In genomic region chrX:20224814-20225487, GRCh38 we compare ENCODE assay signal across 8 cellular contexts. TPM values are rescaled to one million over a fixed set of nuclear protein-coding genes. Genes with fewer than 3 reads are reported as not detected.
A peak's percentile ranks its signal among the peaks of the same experiment; 100 is the strongest.
DNase-seq lines count a peak whose midpoint lies in the region; ATAC-seq and TF ChIP-seq lines count a peak whose summit lies in the region.

No MANE protein-coding gene starts in this region.

- TF ChIP-seq CTCF in SK-N-SH (IDR thresholded peaks at IDR 0.05) (no peak), natural killer cell (IDR thresholded peaks at IDR 0.05) (no peak), chondrocyte (IDR thresholded peaks at IDR 0.05) (no peak)

- POLR2A ChIA-PET in activated CD4-positive, alpha-beta T cell treated with anti-CD3 and anti-CD28 coated beads for 36 hours (lab: Charles Lee): interaction anchor here (0.8 kb wide), 1 partner anchor 175 kb away, joined by 8 read pairs; no protein-coding TSS in a partner anchor
- POLR2A ChIA-PET in SK-N-SH (lab: Yijun Ruan, JAX): no interaction called here

- H3K27me3 ChIP-seq in SK-N-SH (ENCODE audit: insufficient read depth): no peaks in the 10 kb centered on the region

- no peak for TF ChIP-seq RAD21 in SK-N-SH (IDR thresholded peaks at IDR 0.05; ENCODE audit: low read length)

- 42% methylated on average over 2 of the region's 2 CpGs for WGBS in SK-N-SH (ENCODE audit: low lambda C conversion rate)

- no peaks in the 10 kb centered on the region for H3K79me2 ChIP-seq in SK-N-SH (ENCODE audit: insufficient read depth)

- H3K9me3 ChIP-seq in SK-N-SH: no peaks in the 10 kb centered on the region

- TF ChIP-seq EP300 in SK-N-SH (IDR thresholded peaks at IDR 0.05; ENCODE audit: borderline replicate concordance in 1 of 2, low read depth in 1 of 2, low read length in 1 of 2): 0 out of 4 replicates have a peak, but pooled peaks of 1 of the 2 experiments have one; percentile 7

- intact Hi-C loops in activated CD4-positive, alpha-beta T cell treated with anti-CD3 and anti-CD28 coated beads for 36 hours (cut with DNase I, micrococcal nuclease): loop anchor here (1.0 to 5.0 kb wide), 4 partner anchors 40 to 372 kb away; no protein-coding TSS in a partner anchor
- intact Hi-C loops in natural killer cell (cut with micrococcal nuclease): no loop called here

- no peak overlapping the region for H2AFZ ChIP-seq in SK-N-SH (ENCODE audit: low read depth)

- H3K36me3 Mint-ChIP-seq in activated CD4-positive, alpha-beta T cell treated with anti-CD3 and anti-CD28 coated beads for 36 hours (ENCODE audit: low read depth): peaks cover 17% of the 10 kb centered on the region
- H3K36me3 Mint-ChIP-seq in natural killer cell (no peaks in the 10 kb centered on the region), chondrocyte (ENCODE audit: low read depth) (no peaks in the 10 kb centered on the region)

- CTCF ChIA-PET in activated CD4-positive, alpha-beta T cell treated with anti-CD3 and anti-CD28 coated beads for 36 hours (lab: Charles Lee): interaction anchor here (0.7 kb wide), 1 partner anchor 93 kb away, joined by 3 read pairs; no protein-coding TSS in a partner anchor
- CTCF ChIA-PET in SK-N-SH (lab: Yijun Ruan, JAX): no interaction called here

- no peak overlapping the region for H3K9ac ChIP-seq in SK-N-SH

- no peaks in the 10 kb centered on the region for H3K9me2 ChIP-seq in SK-N-SH

- no peak overlapping the region for H3K4me3 ChIP-seq in SK-N-SH (ENCODE audit: low read depth in 2 of 2, low read length in 1 of 2)

- peak; percentile 16 for DNase-seq in activated CD4-positive, alpha-beta T cell treated with anti-CD3 and anti-CD28 coated beads for 36 hours
- no peak for DNase-seq in activated CD4-positive, alpha-beta T cell treated with anti-CD3 and anti-CD28 coated beads for 4 hours
- DNase-seq in SK-N-SH (no peak), natural killer cell (no peak), chondrocyte (ENCODE audit: low spot score) (no peak), hepatic stellate cell (ENCODE audit: low spot score) (no peak), NCI-H2227 (lab: John Stamatoyannopoulos, UW; ENCODE audit: unreplicated experiment) (no peak)

- H4K20me1 ChIP-seq in SK-N-SH (ENCODE audit: insufficient read depth): no peaks in the 10 kb centered on the region

- no peak overlapping the region for H3K4me3 Mint-ChIP-seq in activated CD4-positive, alpha-beta T cell treated with anti-CD3 and anti-CD28 coated beads for 36 hours
- H3K4me3 Mint-ChIP-seq in natural killer cell (no peak overlapping the region), chondrocyte (ENCODE audit: unreplicated experiment) (no peak overlapping the region)

- ATAC-seq in activated CD4-positive, alpha-beta T cell treated with anti-CD3 and anti-CD28 coated beads for 36 hours: peak; percentile 96
- peak; percentile 78 for ATAC-seq in HG02571 (IDR thresholded peaks at IDR 0.05; ENCODE audit: unreplicated experiment)
- ATAC-seq in natural killer cell: peak in 1 of 3 donors; percentile 38

- H3F3A ChIP-seq in SK-N-SH (replicated peaks; ENCODE audit: insufficient read depth): peaks cover 12% of the 10 kb centered on the region

- no peaks in the 10 kb centered on the region; a peak in 1 of 4 replicates for H3K4me1 ChIP-seq in SK-N-SH (ENCODE audit: control insufficient read depth in 1 of 2, insufficient read depth in 2 of 2, low read depth in 1 of 2, low read length in 1 of 2)

- H3K27ac ChIP-seq in SK-N-SH (ENCODE audit: low read depth in 2 of 2, low read length in 1 of 2): peak overlapping the region in 1 of 2 experiments; percentile 18; a peak in 2 of 4 replicates

- peaks cover 6 to 9% of the 10 kb centered on the region in 2 experiments for H3K36me3 ChIP-seq in SK-N-SH (replicated peaks in 1 of 2; ENCODE audit: control insufficient read depth in 1 of 2, insufficient read depth in 2 of 2, low read length in 1 of 2)

- H3K4me2 ChIP-seq in SK-N-SH: no peak overlapping the region

- no peaks in the 10 kb centered on the region for H3K9me3 Mint-ChIP-seq in activated CD4-positive, alpha-beta T cell treated with anti-CD3 and anti-CD28 coated beads for 36 hours (ENCODE audit: low read depth)
- H3K9me3 Mint-ChIP-seq in natural killer cell: no peaks in the 10 kb centered on the region
- H3K9me3 Mint-ChIP-seq in chondrocyte (ENCODE audit: low read depth): no peaks in the 10 kb centered on the region

- H3K27me3 Mint-ChIP-seq in activated CD4-positive, alpha-beta T cell treated with anti-CD3 and anti-CD28 coated beads for 36 hours: no peaks in the 10 kb centered on the region
- no peaks in the 10 kb centered on the region for H3K27me3 Mint-ChIP-seq in natural killer cell (ENCODE audit: low read depth in 2 of 2)
- H3K27me3 Mint-ChIP-seq in chondrocyte (ENCODE audit: low read depth): no peaks in the 10 kb centered on the region

- H3K4me1 Mint-ChIP-seq in activated CD4-positive, alpha-beta T cell treated with anti-CD3 and anti-CD28 coated beads for 36 hours: peaks cover 42% of the 10 kb centered on the region
- peaks cover 21 to 43% of the 10 kb centered on the region in 2 donors for H3K4me1 Mint-ChIP-seq in natural killer cell
- peaks cover 7% of the 10 kb centered on the region for H3K4me1 Mint-ChIP-seq in chondrocyte (ENCODE audit: low read depth)

- peak overlapping the region; percentile 55 for H3K27ac Mint-ChIP-seq in activated CD4-positive, alpha-beta T cell treated with anti-CD3 and anti-CD28 coated beads for 36 hours
- H3K27ac Mint-ChIP-seq in natural killer cell (peak overlapping the region; percentile 12 to 60), chondrocyte (ENCODE audit: unreplicated experiment) (no peak overlapping the region)

TF ChIP-seq in SK-N-SH, 30 proteins besides CTCF, POLR2A, EP300 and RAD21:
- TF ChIP-seq PBX3 (IDR thresholded peaks at IDR 0.05) (0 out of 2 replicates have a peak, but pooled peaks have one; percentile 42), ELF1 (IDR thresholded peaks at IDR 0.05) (no peak), FOSL2 (IDR thresholded peaks at IDR 0.05; ENCODE audit: borderline replicate concordance, low read depth) (peak; percentile 22; the same call in 1 of the 2 replicates), TCF12 (IDR thresholded peaks at IDR 0.05) (peak; percentile 43), JUND (IDR thresholded peaks at IDR 0.05) (peak; percentile 35; the same call in 1 of the 2 replicates), RCOR1 (IDR thresholded peaks at IDR 0.05; ENCODE audit: low read length) (no peak), MAX (IDR thresholded peaks at IDR 0.05; ENCODE audit: low read depth) (no peak)

RNA-seq across cellular contexts. Expression of gene RPS6KA3, which starts 41.8 kb away (rescaled TPM):
- 10 to 100 TPM; 40.7 to 41.5 TPM for total RNA-seq in activated CD4-positive, alpha-beta T cell treated with anti-CD3 and anti-CD28 coated beads for 36 hours
- polyA plus RNA-seq in SK-N-SH (2012; rRNA removed): 14.3 and 20.8 TPM in 2 replicates
- polyA plus RNA-seq in SK-N-SH (2012; cell fraction: cytosol; rRNA removed): 21.6 and 24.3 TPM in 2 replicates
- polyA plus RNA-seq in SK-N-SH (2012; cell fraction: nucleus; rRNA removed): 10.5 and 22.1 TPM in 2 replicates
- total RNA-seq in natural killer cell (10 to 100 TPM; 62.1 to 82.9 (median 79.4) TPM), chondrocyte (18.4 to 19.5 TPM (median 18.8 TPM) in 3 replicates)
